ENCODE assay signal across 1 cellular context in genomic region chr21:33396966-33397365, GRCh38.
TF ChIP-seq lines count a peak whose summit lies in the region.

No MANE protein-coding gene starts in this region.

TF ChIP-seq in GM23338, 12 proteins besides CTCF, POLR2A, EP300 and RAD21 (continued from another document):
- TF ChIP-seq ZNF462 (CRISPR knock-in tag; IDR thresholded peaks at IDR 0.05) (no peak), NANOG (IDR thresholded peaks at IDR 0.05; ENCODE audit: borderline replicate concordance) (no peak), EZH2phosphoT487 (IDR thresholded peaks at IDR 0.05; ENCODE audit: unreplicated experiment) (no peak), ETS1 (IDR thresholded peaks at IDR 0.05) (no peak)
